8 cellular contexts compared by ENCODE assay signal in the genomic region with DNA sequence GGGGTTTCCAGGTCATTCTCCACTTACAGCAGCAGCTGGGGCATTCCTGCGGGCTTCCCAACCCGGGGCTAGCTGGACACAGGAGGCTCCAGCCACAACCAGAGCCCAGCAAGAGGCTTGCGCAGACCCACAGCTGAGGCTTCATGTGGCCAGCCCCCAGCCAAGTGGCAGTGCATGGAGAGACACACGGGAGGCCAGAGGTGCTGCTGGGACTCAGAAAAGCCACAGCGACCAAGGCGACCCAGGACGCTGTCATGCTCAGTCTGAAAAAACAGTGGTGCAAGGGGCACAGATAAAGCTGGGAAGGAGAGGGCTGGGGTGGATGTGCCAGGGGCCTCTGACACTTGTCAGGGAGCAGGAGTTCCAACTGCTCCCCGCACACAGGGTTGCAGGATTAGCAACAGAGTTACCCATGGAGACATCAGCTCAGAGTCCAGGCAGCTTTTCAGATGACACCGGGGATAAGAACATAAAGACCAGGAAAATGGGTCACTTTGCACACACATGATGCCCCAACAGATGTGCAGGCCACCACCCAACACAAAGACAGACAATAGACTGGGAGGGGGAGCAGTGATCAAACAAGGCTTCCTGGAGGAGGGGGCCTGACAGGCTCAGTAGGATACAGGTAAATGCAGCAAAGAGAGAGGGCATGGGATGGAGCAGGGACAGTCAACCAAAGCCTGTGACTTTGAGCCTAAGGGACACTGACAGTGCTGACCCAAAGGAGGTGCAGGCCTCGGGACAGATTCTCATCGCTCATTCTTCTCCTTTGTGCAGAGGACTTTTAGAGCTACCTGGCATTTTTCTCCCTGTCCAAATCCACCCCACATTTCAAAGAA. TPM values are rescaled to one million over a fixed set of nuclear protein-coding genes. Genes with fewer than 3 reads are reported as not detected.
DNase-seq lines count a peak whose midpoint lies in the region; ATAC-seq and TF ChIP-seq lines count a peak whose summit lies in the region.

No MANE protein-coding gene starts in this region.

- H3K27me3 ChIP-seq in BLaER1 (no peaks in the 10 kb centered on the region), ectodermal cell (ENCODE audit: control insufficient read depth, insufficient read depth, low read length, poor library complexity, severe bottlenecking) (no peaks in the 10 kb centered on the region), neural cell (ENCODE audit: insufficient read depth, low read depth, low read length) (no peaks in the 10 kb centered on the region)

- H3K27ac ChIP-seq in BLaER1: peak overlapping the region; percentile 99
- no peak overlapping the region for H3K27ac ChIP-seq in ectodermal cell (ENCODE audit: insufficient read depth, low read depth, low read length, poor library complexity, severe bottlenecking)
- H3K27ac ChIP-seq in neural cell (ENCODE audit: low read length): peak overlapping the region; percentile 40

- H4K20me1 ChIP-seq in BLaER1 (no peaks in the 10 kb centered on the region), neural cell (ENCODE audit: insufficient read depth) (no peaks in the 10 kb centered on the region)

- no peak for TF ChIP-seq RAD21 in neural cell (conservative IDR thresholded peaks at IDR 0.05)

- no peaks in the 10 kb centered on the region for H3F3A ChIP-seq in neural cell (ENCODE audit: insufficient read depth, low read length, poor library complexity, severe bottlenecking)

- H3K36me3 ChIP-seq in BLaER1: peaks cover 36% of the 10 kb centered on the region
- H3K36me3 ChIP-seq in ectodermal cell (ENCODE audit: control insufficient read depth, insufficient read depth, low read length): no peaks in the 10 kb centered on the region
- H3K36me3 ChIP-seq in neural cell (ENCODE audit: insufficient read depth, low read length): no peaks in the 10 kb centered on the region

- WGBS in ectodermal cell, 2 experiments: 81 to 82% methylated on average over 11 of the region's 11 CpGs

- peak overlapping the region; percentile 94 for H3K4me2 ChIP-seq in BLaER1
- H3K4me2 ChIP-seq in neural cell (ENCODE audit: low read length): peak overlapping the region; percentile 97

- H3K9me3 ChIP-seq in BLaER1 (no peaks in the 10 kb centered on the region), ectodermal cell (ENCODE audit: control insufficient read depth, low read length) (no peaks in the 10 kb centered on the region), neural cell (ENCODE audit: low read length) (no peaks in the 10 kb centered on the region)

- H3K4me3 ChIP-seq in BLaER1 (peak overlapping the region; percentile 90), ectodermal cell (ENCODE audit: insufficient read depth, low read depth, low read length) (peak overlapping the region; percentile 12), neural cell (ENCODE audit: low read length) (peak overlapping the region; percentile 65)

- TF ChIP-seq CTCF in neural cell (IDR thresholded peaks at IDR 0.05; ENCODE audit: poor library complexity, severe bottlenecking): no peak

- no peaks in the 10 kb centered on the region for H3K9me2 ChIP-seq in neural cell (ENCODE audit: insufficient read depth, low read length)

- TF ChIP-seq EP300 in neural cell (conservative IDR thresholded peaks at IDR 0.05; ENCODE audit: poor library complexity, severe bottlenecking): no peak

- H3K79me2 ChIP-seq in neural cell (replicated peaks; ENCODE audit: insufficient read depth, low read length): peaks cover 61% of the 10 kb centered on the region

- H2AFZ ChIP-seq in neural cell (ENCODE audit: low read depth, low read length): no peak overlapping the region

- H3K9ac ChIP-seq in BLaER1 (peak overlapping the region; percentile 99), neural cell (ENCODE audit: low read length) (peak overlapping the region; percentile 68)

- peak; percentile 73 for DNase-seq in NCI-H69 (lab: John Stamatoyannopoulos, UW)
- DNase-seq in NCI-H345 (lab: John Stamatoyannopoulos, UW): no peak
- DNase-seq in GM19240 (ENCODE audit: insufficient read length, low spot score): no peak

- H3K4me1 ChIP-seq in BLaER1: peaks cover 93% of the 10 kb centered on the region
- H3K4me1 ChIP-seq in ectodermal cell (ENCODE audit: control insufficient read depth, insufficient read depth, low read length): peaks cover 38% of the 10 kb centered on the region

- ATAC-seq in HG02678 (IDR thresholded peaks at IDR 0.05; ENCODE audit: unreplicated experiment): no peak
- no peak for ATAC-seq in HG03439 (IDR thresholded peaks at IDR 0.05; ENCODE audit: unreplicated experiment)

TF ChIP-seq in neural cell, 6 proteins besides CTCF, POLR2A, EP300 and RAD21:
- TF ChIP-seq SMC3 (conservative IDR thresholded peaks at IDR 0.05; ENCODE audit: poor library complexity) (no peak), POLR2AphosphoS5 (IDR thresholded peaks at IDR 0.05) (no peak), EZH2 (IDR thresholded peaks at IDR 0.05; ENCODE audit: borderline replicate concordance, insufficient read depth, low read length, poor library complexity, severe bottlenecking) (no peak)
- TF ChIP-seq, protein P1, sequence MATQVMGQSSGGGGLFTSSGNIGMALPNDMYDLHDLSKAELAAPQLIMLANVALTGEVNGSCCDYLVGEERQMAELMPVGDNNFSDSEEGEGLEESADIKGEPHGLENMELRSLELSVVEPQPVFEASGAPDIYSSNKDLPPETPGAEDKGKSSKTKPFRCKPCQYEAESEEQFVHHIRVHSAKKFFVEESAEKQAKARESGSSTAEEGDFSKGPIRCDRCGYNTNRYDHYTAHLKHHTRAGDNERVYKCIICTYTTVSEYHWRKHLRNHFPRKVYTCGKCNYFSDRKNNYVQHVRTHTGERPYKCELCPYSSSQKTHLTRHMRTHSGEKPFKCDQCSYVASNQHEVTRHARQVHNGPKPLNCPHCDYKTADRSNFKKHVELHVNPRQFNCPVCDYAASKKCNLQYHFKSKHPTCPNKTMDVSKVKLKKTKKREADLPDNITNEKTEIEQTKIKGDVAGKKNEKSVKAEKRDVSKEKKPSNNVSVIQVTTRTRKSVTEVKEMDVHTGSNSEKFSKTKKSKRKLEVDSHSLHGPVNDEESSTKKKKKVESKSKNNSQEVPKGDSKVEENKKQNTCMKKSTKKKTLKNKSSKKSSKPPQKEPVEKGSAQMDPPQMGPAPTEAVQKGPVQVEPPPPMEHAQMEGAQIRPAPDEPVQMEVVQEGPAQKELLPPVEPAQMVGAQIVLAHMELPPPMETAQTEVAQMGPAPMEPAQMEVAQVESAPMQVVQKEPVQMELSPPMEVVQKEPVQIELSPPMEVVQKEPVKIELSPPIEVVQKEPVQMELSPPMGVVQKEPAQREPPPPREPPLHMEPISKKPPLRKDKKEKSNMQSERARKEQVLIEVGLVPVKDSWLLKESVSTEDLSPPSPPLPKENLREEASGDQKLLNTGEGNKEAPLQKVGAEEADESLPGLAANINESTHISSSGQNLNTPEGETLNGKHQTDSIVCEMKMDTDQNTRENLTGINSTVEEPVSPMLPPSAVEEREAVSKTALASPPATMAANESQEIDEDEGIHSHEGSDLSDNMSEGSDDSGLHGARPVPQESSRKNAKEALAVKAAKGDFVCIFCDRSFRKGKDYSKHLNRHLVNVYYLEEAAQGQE (IDR thresholded peaks at IDR 0.05; ENCODE audit: borderline replicate concordance): no peak

RNA-seq across cellular contexts. Expression of a gene that starts 6.9 kb away (rescaled TPM):
- 40.3 TPM for polyA plus RNA-seq in ectodermal cell (2013, experiment 1 of 4)
- 49.6 TPM for polyA plus RNA-seq in ectodermal cell (2013, experiment 2 of 4)
- 17.1 TPM for polyA plus RNA-seq in ectodermal cell (2013, experiment 3 of 4)
- 14.7 TPM for polyA plus RNA-seq in ectodermal cell (2013, experiment 4 of 4)
- 2.6 and 4.2 TPM in 2 replicates for polyA plus RNA-seq in neural cell
- polyA minus RNA-seq in neural cell: 0.97 and 1.5 TPM in 2 replicates

RNA-seq across cellular contexts. Expression of a gene that starts 29.3 kb away (rescaled TPM):
- 15.0 TPM for polyA plus RNA-seq in ectodermal cell (2013, experiment 1 of 4)
- 16.6 TPM for polyA plus RNA-seq in ectodermal cell (2013, experiment 2 of 4)
- polyA plus RNA-seq in ectodermal cell (2013, experiment 3 of 4): 12.3 TPM
- polyA plus RNA-seq in ectodermal cell (2013, experiment 4 of 4): 12.3 TPM
- polyA plus RNA-seq in neural cell: 17.2 and 22.2 TPM in 2 replicates
- 8.3 and 9.0 TPM in 2 replicates for polyA minus RNA-seq in neural cell

RNA-seq across cellular contexts. Expression of a gene that starts 33.3 kb away (rescaled TPM):
- 0.43 TPM for polyA plus RNA-seq in ectodermal cell (2013, experiment 1 of 4)
- polyA plus RNA-seq in ectodermal cell (2013, experiment 2 of 4): 0.80 TPM
- polyA plus RNA-seq in ectodermal cell (2013, experiment 3 of 4): 1.1 TPM
- polyA plus RNA-seq in ectodermal cell (2013, experiment 4 of 4): 0.93 TPM
- 0.66 TPM in 1 of 2 replicates, not detected in the other for polyA plus RNA-seq in neural cell
- not detected in 2 replicates for polyA minus RNA-seq in neural cell

Comparison
In these comparisons a context has a peak if more than half of its experiments do, and no peak if none do; other contexts are left out.
1. H3K4me3 ChIP-seq: peak in every context shown above with its lines; median percentile 90 in BLaER1; 65 in neural cell; 12 in ectodermal cell.